Comparison of ENCODE assay signal across 9 cellular contexts in the genomic region with DNA sequence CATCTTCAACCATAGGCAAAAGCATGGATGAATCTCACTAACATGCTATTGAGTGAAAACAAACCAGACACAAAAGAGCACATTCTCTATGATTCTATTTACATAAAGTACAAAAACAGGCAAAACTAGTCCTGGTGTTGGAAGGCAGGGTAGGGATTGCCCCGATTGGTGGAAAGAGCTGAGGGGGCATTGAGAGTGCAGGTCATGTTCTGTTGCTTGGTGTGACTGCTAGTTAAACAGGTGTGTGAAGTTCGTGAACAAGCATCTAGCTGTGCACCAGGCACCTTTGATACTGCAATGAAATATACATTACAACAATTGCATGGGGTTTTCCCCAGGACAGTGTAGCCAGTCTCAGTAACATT. TPM values are rescaled to one million over a fixed set of nuclear protein-coding genes. Genes with fewer than 3 reads are reported as not detected.
A peak's percentile ranks its signal among the peaks of the same experiment; 100 is the strongest.
DNase-seq lines count a peak whose midpoint lies in the region; ATAC-seq, FAIRE-seq and TF ChIP-seq lines count a peak whose summit lies in the region.
"Had no signal": no experiment of that assay in that cellular context is flagged by ENCODE, and none has a peak within 500 bp of the region (broad histone marks: within the 10 kb centered on the region; RNA-seq: fewer than 3 reads in every experiment).

No MANE protein-coding gene starts in this region.

- H3K4me1 ChIP-seq in kidney (ENCODE audit: control insufficient read depth in 1 of 2, insufficient read depth in 1 of 2, low read depth in 1 of 2, low read length in 2 of 2), result peaks cover 3 to 9% of the 10 kb centered on the region in 2 donors
- peaks cover 4% of the 10 kb centered on the region for H3K4me1 ChIP-seq in smooth muscle cell (ENCODE audit: low read depth)

- H2AFZ ChIP-seq in smooth muscle cell (ENCODE audit: low read depth), result peak overlapping the region; percentile 98

- no peaks in the 10 kb centered on the region for H3K9me3 Mint-ChIP-seq in T-helper 2 cell treated with Interferon-gamma antibody and Interleukin-4, amounts not matched to agents 5 μg/mL and 100 μg/mL, for 36 hours
- H3K9me3 Mint-ChIP-seq: activated naive CD8-positive, alpha-beta T cell treated with anti-CD3 and anti-CD28 coated beads for 36 hours had no signal

- no peaks in the 10 kb centered on the region for H4K20me1 ChIP-seq in smooth muscle cell (ENCODE audit: low read depth)

- intact Hi-C loops in kidney (cut with DNase I), result no loop called here

- H3K27ac ChIP-seq in brain microvascular endothelial cell (no peak overlapping the region), kidney (ENCODE audit: low read depth in 2 of 2, low read length in 2 of 2) (peak overlapping the region in 1 of 2 donors; percentile 16), smooth muscle cell (ENCODE audit: low read depth) (no peak overlapping the region)

- DNase-seq in brain microvascular endothelial cell (no peak), kidney (no peak), smooth muscle cell (lab: John Stamatoyannopoulos, UW; ENCODE audit: unreplicated experiment) (no peak), NCI-H2196 (lab: John Stamatoyannopoulos, UW; ENCODE audit: unreplicated experiment) (no peak), ecto neural progenitor cell (ENCODE audit: low spot score) (no peak)
- DNase-seq in T-helper 2 cell treated with Interferon-gamma antibody and Interleukin-4, amounts not matched to agents 5 μg/mL and 100 μg/mL, for 36 hours (ENCODE audit: low spot score), result no peak
- DNase-seq: activated naive CD8-positive, alpha-beta T cell treated with anti-CD3 and anti-CD28 coated beads for 36 hours had no signal

- TF ChIP-seq CTCF in brain microvascular endothelial cell (IDR thresholded peaks at IDR 0.05; ENCODE audit: low read depth, low read length, missing control alignments), result no peak
- no peak for TF ChIP-seq CTCF in kidney (IDR thresholded peaks at IDR 0.05; ENCODE audit: borderline replicate concordance, extremely low read depth, insufficient read depth)
- no peak for TF ChIP-seq CTCF in smooth muscle cell (IDR thresholded peaks at IDR 0.05; ENCODE audit: borderline replicate concordance, insufficient read depth, poor library complexity, severe bottlenecking)

- H3K4me3 Mint-ChIP-seq in T-helper 2 cell treated with Interferon-gamma antibody and Interleukin-4, amounts not matched to agents 5 μg/mL and 100 μg/mL, for 36 hours, result no peak overlapping the region
- H3K4me3 Mint-ChIP-seq: activated naive CD8-positive, alpha-beta T cell treated with anti-CD3 and anti-CD28 coated beads for 36 hours had no signal

- no peaks in the 10 kb centered on the region for H3K4me1 Mint-ChIP-seq in T-helper 2 cell treated with Interferon-gamma antibody and Interleukin-4, amounts not matched to agents 5 μg/mL and 100 μg/mL, for 36 hours (ENCODE audit: low read depth)

- H3K36me3 Mint-ChIP-seq in T-helper 2 cell treated with Interferon-gamma antibody and Interleukin-4, amounts not matched to agents 5 μg/mL and 100 μg/mL, for 36 hours (ENCODE audit: low read depth), result no peaks in the 10 kb centered on the region
- H3K36me3 Mint-ChIP-seq: activated naive CD8-positive, alpha-beta T cell treated with anti-CD3 and anti-CD28 coated beads for 36 hours had no signal

- ATAC-seq in HG03354 (IDR thresholded peaks at IDR 0.05; ENCODE audit: poor library complexity, severe bottlenecking, unreplicated experiment) (peak; percentile 6), HG02798 (IDR thresholded peaks at IDR 0.05; ENCODE audit: poor library complexity, unreplicated experiment) (no peak)

- 31% methylated on average over 2 of the region's 2 CpGs for WGBS in smooth muscle cell (ENCODE audit: low lambda C conversion rate)

- H3K4me3 ChIP-seq in brain microvascular endothelial cell (ENCODE audit: low read depth, low read length) (peak overlapping the region; percentile 57), kidney (ENCODE audit: low read length in 2 of 2) (peak overlapping the region; percentile 56 to 68), smooth muscle cell (peak overlapping the region; percentile 80)

- no peak for FAIRE-seq in kidney (lab: Jason Lieb, UNC)

- H3K9ac ChIP-seq in kidney (ENCODE audit: low read length in 2 of 2) (no peak overlapping the region), smooth muscle cell (ENCODE audit: low read depth) (no peak overlapping the region)

- H3K79me2 ChIP-seq in smooth muscle cell (ENCODE audit: low read depth), result no peaks in the 10 kb centered on the region

- H3K27me3 Mint-ChIP-seq in T-helper 2 cell treated with Interferon-gamma antibody and Interleukin-4, amounts not matched to agents 5 μg/mL and 100 μg/mL, for 36 hours (ENCODE audit: low read depth), result peaks cover 40% of the 10 kb centered on the region

- H3K36me3 ChIP-seq in brain microvascular endothelial cell (replicated peaks) (no peaks in the 10 kb centered on the region), kidney (ENCODE audit: control insufficient read depth in 1 of 2, insufficient read depth in 2 of 2, low read length in 2 of 2) (no peaks in the 10 kb centered on the region), smooth muscle cell (ENCODE audit: low read depth) (no peaks in the 10 kb centered on the region)

- H3K27me3 ChIP-seq in brain microvascular endothelial cell (replicated peaks), result peaks cover 2% of the 10 kb centered on the region
- peaks cover 57% of the 10 kb centered on the region for H3K27me3 ChIP-seq in smooth muscle cell (ENCODE audit: low read depth)

- in situ Hi-C loops in brain microvascular endothelial cell (cut with HindIII; ENCODE audit: low pct_ligation_motif_present, low sequenced_read_pairs), result no loop called here

- H3K9me3 ChIP-seq in kidney (ENCODE audit: control insufficient read depth in 1 of 2, low read length in 2 of 2) (no peaks in the 10 kb centered on the region), smooth muscle cell (replicated peaks; ENCODE audit: low read depth) (no peaks in the 10 kb centered on the region)

- H3K27ac Mint-ChIP-seq in T-helper 2 cell treated with Interferon-gamma antibody and Interleukin-4, amounts not matched to agents 5 μg/mL and 100 μg/mL, for 36 hours, result no peak overlapping the region
- H3K27ac Mint-ChIP-seq: activated naive CD8-positive, alpha-beta T cell treated with anti-CD3 and anti-CD28 coated beads for 36 hours had no signal

- peaks cover 15% of the 10 kb centered on the region for H3F3A ChIP-seq in smooth muscle cell (ENCODE audit: low read depth)

- peak overlapping the region; percentile 99 for H3K4me2 ChIP-seq in smooth muscle cell

RNA-seq across cellular contexts. Expression of gene THRB, which starts 26.3 kb away (rescaled TPM):
- 17.2 TPM for total RNA-seq in kidney
- polyA plus RNA-seq in kidney (ENCODE audit: insufficient read depth, low read depth, low replicate concordance), result 4.5 TPM
- total RNA-seq in smooth muscle cell, result 14.3 and 43.8 TPM in 2 replicates
- polyA plus RNA-seq in smooth muscle cell, result 5.6 and 11.2 TPM in 2 replicates
- total RNA-seq: activated naive CD8-positive, alpha-beta T cell treated with anti-CD3 and anti-CD28 coated beads for 36 hours had no signal
